In genomic region chrX:53580742-53581504, GRCh38 we compare ENCODE assay signal across 26 cellular contexts.
"Had no signal": no experiment of that assay in that cellular context is flagged by ENCODE, and none has a peak within 500 bp of the region (broad histone marks: within the 10 kb centered on the region; RNA-seq: fewer than 3 reads in every experiment).

No MANE protein-coding gene starts in this region.

- DNase-seq: central memory CD4-positive, alpha-beta T cell; effector CD4-positive, alpha-beta T cell; endodermal cell; hippocampal formation; kidney glomerular epithelial cell; left lung; mesenchymal stem cell; midbrain; occipital lobe; spleen; stimulated activated CD4-positive, alpha-beta T cell treated with anti-CD3 and anti-CD28 coated beads, Interleukin-2, amount 100 ng/mL, for 24 hours; stimulated activated CD4-positive, alpha-beta T cell treated with anti-CD3 and anti-CD28 coated beads, Interleukin-4, amount 100 ng/mL, for 4 hours; stimulated activated naive B cell treated with anti-CD40 and anti-IgM and Interleukin-4, amounts not matched to agents 10 μg/mL and 1 μg/mL and 100 μg/mL, for 72 hours; stomach; substantia nigra; transverse colon had no signal

- H3K4me2 ChIP-seq: neural progenitor cell had no signal

- H3K27me3 ChIP-seq: gastroesophageal sphincter, left lung, neural progenitor cell, spleen, stomach, transverse colon had no signal

- H2AFZ ChIP-seq: neural progenitor cell, parathyroid adenoma had no signal

- H3K4me3 ChIP-seq: coronary artery, gastroesophageal sphincter, left lung, lung, neural progenitor cell, prostate gland, spleen, stomach, thoracic aorta, transverse colon had no signal

- H3K9ac ChIP-seq: neural progenitor cell, parathyroid adenoma had no signal

- H3K9me3 ChIP-seq: gastroesophageal sphincter, left lung, prostate gland, spleen, stomach, thoracic aorta, transverse colon had no signal

- H3K4me1 Mint-ChIP-seq: endodermal cell; neural progenitor cell; stimulated activated naive B cell treated with anti-CD40 and anti-IgM and Interleukin-4, amounts not matched to agents 10 μg/mL and 1 μg/mL and 100 μg/mL, for 72 hours had no signal

- H3K4me3 Mint-ChIP-seq: endodermal cell; natural killer cell treated with Interleukin-12 subunit alpha and Interleukin-12 subunit beta and Interleukin-15 and Interleukin-18, amount 100 ng/mL, for 72 hours; neural progenitor cell; stimulated activated naive B cell treated with anti-CD40 and anti-IgM and Interleukin-4, amounts not matched to agents 10 μg/mL and 1 μg/mL and 100 μg/mL, for 72 hours had no signal

- H3K27me3 Mint-ChIP-seq: stimulated activated naive B cell treated with anti-CD40 and anti-IgM and Interleukin-4, amounts not matched to agents 10 μg/mL and 1 μg/mL and 100 μg/mL, for 72 hours had no signal

- H3K9me3 Mint-ChIP-seq: natural killer cell treated with Interleukin-12 subunit alpha and Interleukin-12 subunit beta and Interleukin-15 and Interleukin-18, amount 100 ng/mL, for 72 hours; stimulated activated naive B cell treated with anti-CD40 and anti-IgM and Interleukin-4, amounts not matched to agents 10 μg/mL and 1 μg/mL and 100 μg/mL, for 72 hours had no signal

- H3K27ac ChIP-seq: coronary artery, gastroesophageal sphincter, left lung, neural progenitor cell, parathyroid adenoma, prostate gland, spleen, stomach, thoracic aorta, transverse colon had no signal

- H3K27ac Mint-ChIP-seq: endodermal cell; natural killer cell treated with Interleukin-12 subunit alpha and Interleukin-12 subunit beta and Interleukin-15 and Interleukin-18, amount 100 ng/mL, for 72 hours; neural progenitor cell; stimulated activated naive B cell treated with anti-CD40 and anti-IgM and Interleukin-4, amounts not matched to agents 10 μg/mL and 1 μg/mL and 100 μg/mL, for 72 hours had no signal

- H3K4me1 ChIP-seq: gastroesophageal sphincter, left lung, neural progenitor cell, prostate gland, spleen, stomach, transverse colon had no signal

- H3K36me3 ChIP-seq: prostate gland had no signal

- ATAC-seq: esophagus mucosa; gastroesophageal sphincter; left lung; natural killer cell treated with Interleukin-12 subunit alpha and Interleukin-12 subunit beta and Interleukin-15 and Interleukin-18, amount 100 ng/mL, for 72 hours; sciatic nerve; stimulated activated naive B cell treated with anti-CD40 and anti-IgM and Interleukin-4, amounts not matched to agents 10 μg/mL and 1 μg/mL and 100 μg/mL, for 72 hours had no signal

- H3K79me2 ChIP-seq: parathyroid adenoma had no signal
